In genomic region chr3:158200973-158201372, GRCh38 we compare ENCODE assay signal across 1 cellular context.
A peak's percentile ranks its signal among the peaks of the same experiment; 100 is the strongest.
TF ChIP-seq lines count a peak whose summit lies in the region.

No MANE protein-coding gene starts in this region.

TF ChIP-seq in K562, 482 proteins besides CTCF, POLR2A, EP300 and RAD21 (continued from another document and continues in another):
- no peak for TF ChIP-seq ZNF407 (IDR thresholded peaks at IDR 0.05; ENCODE audit: low read depth)
- TF ChIP-seq KLF1 (tag; IDR thresholded peaks at IDR 0.05) = no peak
- TF ChIP-seq ZNF699 (CRISPR knock-in tag; IDR thresholded peaks at IDR 0.05; ENCODE audit: insufficient replicate concordance) = no peak
- no peak for TF ChIP-seq FOS (IDR thresholded peaks at IDR 0.05; ENCODE audit: extremely low read depth, insufficient read length)
- no peak for TF ChIP-seq ZNF224 (CRISPR knock-in tag; IDR thresholded peaks at IDR 0.05)
- no peak for TF ChIP-seq CEBPG (CRISPR knock-in tag; IDR thresholded peaks at IDR 0.05)
- no peak for TF ChIP-seq CEBPG (tag; conservative IDR thresholded peaks at IDR 0.05 in 1 of 2, IDR thresholded peaks at IDR 0.05 in 1 of 2)
- TF ChIP-seq, protein P1, sequence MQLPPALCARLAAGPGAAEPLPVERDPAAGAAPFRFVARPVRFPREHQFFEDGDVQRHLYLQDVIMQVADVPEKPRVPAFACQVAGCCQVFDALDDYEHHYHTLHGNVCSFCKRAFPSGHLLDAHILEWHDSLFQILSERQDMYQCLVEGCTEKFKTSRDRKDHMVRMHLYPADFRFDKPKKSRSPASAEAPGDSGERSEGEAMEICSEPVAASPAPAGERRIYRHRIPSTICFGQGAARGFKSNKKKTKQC (CRISPR knock-in tag; IDR thresholded peaks at IDR 0.05) = no peak
- no peak for TF ChIP-seq ARID3B (CRISPR knock-in tag; IDR thresholded peaks at IDR 0.05; ENCODE audit: borderline replicate concordance)
- peak; percentile 54; the same call in 1 of the 2 replicates for TF ChIP-seq CBX5 (IDR thresholded peaks at IDR 0.05; ENCODE audit: borderline replicate concordance, low read depth)
- TF ChIP-seq, protein P2, sequence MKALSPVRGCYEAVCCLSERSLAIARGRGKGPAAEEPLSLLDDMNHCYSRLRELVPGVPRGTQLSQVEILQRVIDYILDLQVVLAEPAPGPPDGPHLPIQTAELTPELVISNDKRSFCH (CRISPR knock-in tag; IDR thresholded peaks at IDR 0.05) = no peak
- TF ChIP-seq, protein P2 (tag; IDR thresholded peaks at IDR 0.05) = 0 out of 2 replicates have a peak, but pooled peaks have one; percentile 16
- TF ChIP-seq ZNF764 (CRISPR knock-in tag; IDR thresholded peaks at IDR 0.05; ENCODE audit: low read depth) = no peak
- no peak for TF ChIP-seq NFXL1 (CRISPR knock-in tag; IDR thresholded peaks at IDR 0.05)
- TF ChIP-seq BACH1 (tag; IDR thresholded peaks at IDR 0.05) = no peak
- TF ChIP-seq ZNF586 (CRISPR knock-in tag; conservative IDR thresholded peaks at IDR 0.05) = no peak
- TF ChIP-seq MTA3 (IDR thresholded peaks at IDR 0.05; ENCODE audit: borderline replicate concordance) = no peak
- TF ChIP-seq TRIM28 (IDR thresholded peaks at IDR 0.05) = peak; percentile 98
- TF ChIP-seq CBFA2T2 (conservative IDR thresholded peaks at IDR 0.05) = no peak
- no peak for TF ChIP-seq FOXK2 (conservative IDR thresholded peaks at IDR 0.05 in 1 of 2, IDR thresholded peaks at IDR 0.05 in 1 of 2; ENCODE audit: low read depth in 2 of 2)
- TF ChIP-seq, protein P3, sequence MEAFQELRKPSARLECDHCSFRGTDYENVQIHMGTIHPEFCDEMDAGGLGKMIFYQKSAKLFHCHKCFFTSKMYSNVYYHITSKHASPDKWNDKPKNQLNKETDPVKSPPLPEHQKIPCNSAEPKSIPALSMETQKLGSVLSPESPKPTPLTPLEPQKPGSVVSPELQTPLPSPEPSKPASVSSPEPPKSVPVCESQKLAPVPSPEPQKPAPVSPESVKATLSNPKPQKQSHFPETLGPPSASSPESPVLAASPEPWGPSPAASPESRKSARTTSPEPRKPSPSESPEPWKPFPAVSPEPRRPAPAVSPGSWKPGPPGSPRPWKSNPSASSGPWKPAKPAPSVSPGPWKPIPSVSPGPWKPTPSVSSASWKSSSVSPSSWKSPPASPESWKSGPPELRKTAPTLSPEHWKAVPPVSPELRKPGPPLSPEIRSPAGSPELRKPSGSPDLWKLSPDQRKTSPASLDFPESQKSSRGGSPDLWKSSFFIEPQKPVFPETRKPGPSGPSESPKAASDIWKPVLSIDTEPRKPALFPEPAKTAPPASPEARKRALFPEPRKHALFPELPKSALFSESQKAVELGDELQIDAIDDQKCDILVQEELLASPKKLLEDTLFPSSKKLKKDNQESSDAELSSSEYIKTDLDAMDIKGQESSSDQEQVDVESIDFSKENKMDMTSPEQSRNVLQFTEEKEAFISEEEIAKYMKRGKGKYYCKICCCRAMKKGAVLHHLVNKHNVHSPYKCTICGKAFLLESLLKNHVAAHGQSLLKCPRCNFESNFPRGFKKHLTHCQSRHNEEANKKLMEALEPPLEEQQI (IDR thresholded peaks at IDR 0.05) = 0 out of 2 replicates have a peak, but pooled peaks have one; percentile 24
- no peak for TF ChIP-seq MYC (IDR thresholded peaks at IDR 0.05; ENCODE audit: low read depth, low read length)
- no peak for TF ChIP-seq MYC (CRISPR knock-in tag; IDR thresholded peaks at IDR 0.05; ENCODE audit: borderline replicate concordance, low read depth)
- TF ChIP-seq ZFP1 (CRISPR knock-in tag; IDR thresholded peaks at IDR 0.05) = peak; percentile 92
- peak; percentile 36; the same call in 1 of the 2 replicates for TF ChIP-seq SNIP1 (IDR thresholded peaks at IDR 0.05; ENCODE audit: low read depth)
- TF ChIP-seq ETV5 (CRISPR knock-in tag; IDR thresholded peaks at IDR 0.05; ENCODE audit: low read depth) = no peak
- no peak for TF ChIP-seq MBD2 (IDR thresholded peaks at IDR 0.05; ENCODE audit: borderline replicate concordance, low read depth)
- TF ChIP-seq XRCC3 (IDR thresholded peaks at IDR 0.05) = peak; percentile 49; the same call in 1 of the 2 replicates
- TF ChIP-seq NFIC (IDR thresholded peaks at IDR 0.05) = no peak
- no peak for TF ChIP-seq ERF (CRISPR knock-in tag; IDR thresholded peaks at IDR 0.05)
- TF ChIP-seq PHTF2 (CRISPR knock-in tag; IDR thresholded peaks at IDR 0.05) = no peak
- no peak for TF ChIP-seq SIN3B (IDR thresholded peaks at IDR 0.05; ENCODE audit: low read depth)
- TF ChIP-seq BRF1 (IDR thresholded peaks at IDR 0.05; ENCODE audit: borderline replicate concordance, extremely low read depth, insufficient read length) = no peak
- peak; percentile 84 to 93 for TF ChIP-seq TRIM24 (IDR thresholded peaks at IDR 0.05)
- no peak for TF ChIP-seq SRSF7 (optimal IDR thresholded peaks at IDR 0.05; ENCODE audit: low read depth, low read length)
- TF ChIP-seq, protein P4, sequence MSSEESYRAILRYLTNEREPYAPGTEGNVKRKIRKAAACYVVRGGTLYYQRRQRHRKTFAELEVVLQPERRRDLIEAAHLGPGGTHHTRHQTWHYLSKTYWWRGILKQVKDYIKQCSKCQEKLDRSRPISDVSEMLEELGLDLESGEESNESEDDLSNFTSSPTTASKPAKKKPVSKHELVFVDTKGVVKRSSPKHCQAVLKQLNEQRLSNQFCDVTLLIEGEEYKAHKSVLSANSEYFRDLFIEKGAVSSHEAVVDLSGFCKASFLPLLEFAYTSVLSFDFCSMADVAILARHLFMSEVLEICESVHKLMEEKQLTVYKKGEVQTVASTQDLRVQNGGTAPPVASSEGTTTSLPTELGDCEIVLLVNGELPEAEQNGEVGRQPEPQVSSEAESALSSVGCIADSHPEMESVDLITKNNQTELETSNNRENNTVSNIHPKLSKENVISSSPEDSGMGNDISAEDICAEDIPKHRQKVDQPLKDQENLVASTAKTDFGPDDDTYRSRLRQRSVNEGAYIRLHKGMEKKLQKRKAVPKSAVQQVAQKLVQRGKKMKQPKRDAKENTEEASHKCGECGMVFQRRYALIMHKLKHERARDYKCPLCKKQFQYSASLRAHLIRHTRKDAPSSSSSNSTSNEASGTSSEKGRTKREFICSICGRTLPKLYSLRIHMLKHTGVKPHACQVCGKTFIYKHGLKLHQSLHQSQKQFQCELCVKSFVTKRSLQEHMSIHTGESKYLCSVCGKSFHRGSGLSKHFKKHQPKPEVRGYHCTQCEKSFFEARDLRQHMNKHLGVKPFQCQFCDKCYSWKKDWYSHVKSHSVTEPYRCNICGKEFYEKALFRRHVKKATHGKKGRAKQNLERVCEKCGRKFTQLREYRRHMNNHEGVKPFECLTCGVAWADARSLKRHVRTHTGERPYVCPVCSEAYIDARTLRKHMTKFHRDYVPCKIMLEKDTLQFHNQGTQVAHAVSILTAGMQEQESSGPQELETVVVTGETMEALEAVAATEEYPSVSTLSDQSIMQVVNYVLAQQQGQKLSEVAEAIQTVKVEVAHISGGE (CRISPR knock-in tag; IDR thresholded peaks at IDR 0.05) = no peak
- TF ChIP-seq CBX3 (IDR thresholded peaks at IDR 0.05; ENCODE audit: borderline replicate concordance in 1 of 2, low read length in 2 of 2) = peak in 1 of 2 experiments; percentile 99; a peak in 2 of 3 replicates
- no peak for TF ChIP-seq CHD1 (IDR thresholded peaks at IDR 0.05; ENCODE audit: low read length)
- no peak for TF ChIP-seq FOXP1 (CRISPR knock-in tag; IDR thresholded peaks at IDR 0.05)
- no peak for TF ChIP-seq MAFG (tag; conservative IDR thresholded peaks at IDR 0.05)
